1 cellular context compared by ENCODE assay signal in the genomic region with DNA sequence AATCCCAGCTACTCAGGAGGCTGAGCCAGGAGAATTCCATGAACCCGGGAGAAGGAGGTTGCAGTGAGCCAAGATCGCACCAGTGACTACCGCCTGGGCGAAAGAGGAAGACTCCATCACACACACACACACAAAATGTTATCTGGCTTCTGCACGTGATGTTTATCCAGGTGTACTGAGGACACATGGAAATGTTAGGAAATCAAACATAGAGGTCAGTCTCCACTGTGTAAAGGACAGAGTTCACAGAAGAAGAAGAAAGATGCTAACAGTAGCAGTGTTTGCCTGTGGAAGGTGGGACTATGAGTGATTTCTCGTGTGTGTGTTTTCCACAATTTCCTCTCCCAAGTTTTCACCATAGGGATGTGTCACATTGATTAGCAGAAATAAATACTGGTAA.
A peak's percentile ranks its signal among the peaks of the same experiment; 100 is the strongest.
TF ChIP-seq lines count a peak whose summit lies in the region.

No MANE protein-coding gene starts in this region.

TF ChIP-seq in HepG2, 621 proteins besides CTCF, POLR2A, EP300 and RAD21 (continued from another document and continues in another):
- TF ChIP-seq, protein P1, sequence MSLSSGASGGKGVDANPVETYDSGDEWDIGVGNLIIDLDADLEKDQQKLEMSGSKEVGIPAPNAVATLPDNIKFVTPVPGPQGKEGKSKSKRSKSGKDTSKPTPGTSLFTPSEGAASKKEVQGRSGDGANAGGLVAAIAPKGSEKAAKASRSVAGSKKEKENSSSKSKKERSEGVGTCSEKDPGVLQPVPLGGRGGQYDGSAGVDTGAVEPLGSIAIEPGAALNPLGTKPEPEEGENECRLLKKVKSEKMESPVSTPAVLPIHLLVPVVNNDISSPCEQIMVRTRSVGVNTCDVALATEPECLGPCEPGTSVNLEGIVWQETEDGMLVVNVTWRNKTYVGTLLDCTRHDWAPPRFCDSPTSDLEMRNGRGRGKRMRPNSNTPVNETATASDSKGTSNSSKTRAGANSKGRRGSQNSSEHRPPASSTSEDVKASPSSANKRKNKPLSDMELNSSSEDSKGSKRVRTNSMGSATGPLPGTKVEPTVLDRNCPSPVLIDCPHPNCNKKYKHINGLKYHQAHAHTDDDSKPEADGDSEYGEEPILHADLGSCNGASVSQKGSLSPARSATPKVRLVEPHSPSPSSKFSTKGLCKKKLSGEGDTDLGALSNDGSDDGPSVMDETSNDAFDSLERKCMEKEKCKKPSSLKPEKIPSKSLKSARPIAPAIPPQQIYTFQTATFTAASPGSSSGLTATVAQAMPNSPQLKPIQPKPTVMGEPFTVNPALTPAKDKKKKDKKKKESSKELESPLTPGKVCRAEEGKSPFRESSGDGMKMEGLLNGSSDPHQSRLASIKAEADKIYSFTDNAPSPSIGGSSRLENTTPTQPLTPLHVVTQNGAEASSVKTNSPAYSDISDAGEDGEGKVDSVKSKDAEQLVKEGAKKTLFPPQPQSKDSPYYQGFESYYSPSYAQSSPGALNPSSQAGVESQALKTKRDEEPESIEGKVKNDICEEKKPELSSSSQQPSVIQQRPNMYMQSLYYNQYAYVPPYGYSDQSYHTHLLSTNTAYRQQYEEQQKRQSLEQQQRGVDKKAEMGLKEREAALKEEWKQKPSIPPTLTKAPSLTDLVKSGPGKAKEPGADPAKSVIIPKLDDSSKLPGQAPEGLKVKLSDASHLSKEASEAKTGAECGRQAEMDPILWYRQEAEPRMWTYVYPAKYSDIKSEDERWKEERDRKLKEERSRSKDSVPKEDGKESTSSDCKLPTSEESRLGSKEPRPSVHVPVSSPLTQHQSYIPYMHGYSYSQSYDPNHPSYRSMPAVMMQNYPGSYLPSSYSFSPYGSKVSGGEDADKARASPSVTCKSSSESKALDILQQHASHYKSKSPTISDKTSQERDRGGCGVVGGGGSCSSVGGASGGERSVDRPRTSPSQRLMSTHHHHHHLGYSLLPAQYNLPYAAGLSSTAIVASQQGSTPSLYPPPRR (CRISPR knock-in tag; IDR thresholded peaks at IDR 0.05; ENCODE audit: borderline replicate concordance): peak; percentile 91
- TF ChIP-seq ETV5 (CRISPR knock-in tag; IDR thresholded peaks at IDR 0.05; ENCODE audit: borderline replicate concordance): peak; percentile 54; the same call in 1 of the 2 replicates
- TF ChIP-seq, protein P2, sequence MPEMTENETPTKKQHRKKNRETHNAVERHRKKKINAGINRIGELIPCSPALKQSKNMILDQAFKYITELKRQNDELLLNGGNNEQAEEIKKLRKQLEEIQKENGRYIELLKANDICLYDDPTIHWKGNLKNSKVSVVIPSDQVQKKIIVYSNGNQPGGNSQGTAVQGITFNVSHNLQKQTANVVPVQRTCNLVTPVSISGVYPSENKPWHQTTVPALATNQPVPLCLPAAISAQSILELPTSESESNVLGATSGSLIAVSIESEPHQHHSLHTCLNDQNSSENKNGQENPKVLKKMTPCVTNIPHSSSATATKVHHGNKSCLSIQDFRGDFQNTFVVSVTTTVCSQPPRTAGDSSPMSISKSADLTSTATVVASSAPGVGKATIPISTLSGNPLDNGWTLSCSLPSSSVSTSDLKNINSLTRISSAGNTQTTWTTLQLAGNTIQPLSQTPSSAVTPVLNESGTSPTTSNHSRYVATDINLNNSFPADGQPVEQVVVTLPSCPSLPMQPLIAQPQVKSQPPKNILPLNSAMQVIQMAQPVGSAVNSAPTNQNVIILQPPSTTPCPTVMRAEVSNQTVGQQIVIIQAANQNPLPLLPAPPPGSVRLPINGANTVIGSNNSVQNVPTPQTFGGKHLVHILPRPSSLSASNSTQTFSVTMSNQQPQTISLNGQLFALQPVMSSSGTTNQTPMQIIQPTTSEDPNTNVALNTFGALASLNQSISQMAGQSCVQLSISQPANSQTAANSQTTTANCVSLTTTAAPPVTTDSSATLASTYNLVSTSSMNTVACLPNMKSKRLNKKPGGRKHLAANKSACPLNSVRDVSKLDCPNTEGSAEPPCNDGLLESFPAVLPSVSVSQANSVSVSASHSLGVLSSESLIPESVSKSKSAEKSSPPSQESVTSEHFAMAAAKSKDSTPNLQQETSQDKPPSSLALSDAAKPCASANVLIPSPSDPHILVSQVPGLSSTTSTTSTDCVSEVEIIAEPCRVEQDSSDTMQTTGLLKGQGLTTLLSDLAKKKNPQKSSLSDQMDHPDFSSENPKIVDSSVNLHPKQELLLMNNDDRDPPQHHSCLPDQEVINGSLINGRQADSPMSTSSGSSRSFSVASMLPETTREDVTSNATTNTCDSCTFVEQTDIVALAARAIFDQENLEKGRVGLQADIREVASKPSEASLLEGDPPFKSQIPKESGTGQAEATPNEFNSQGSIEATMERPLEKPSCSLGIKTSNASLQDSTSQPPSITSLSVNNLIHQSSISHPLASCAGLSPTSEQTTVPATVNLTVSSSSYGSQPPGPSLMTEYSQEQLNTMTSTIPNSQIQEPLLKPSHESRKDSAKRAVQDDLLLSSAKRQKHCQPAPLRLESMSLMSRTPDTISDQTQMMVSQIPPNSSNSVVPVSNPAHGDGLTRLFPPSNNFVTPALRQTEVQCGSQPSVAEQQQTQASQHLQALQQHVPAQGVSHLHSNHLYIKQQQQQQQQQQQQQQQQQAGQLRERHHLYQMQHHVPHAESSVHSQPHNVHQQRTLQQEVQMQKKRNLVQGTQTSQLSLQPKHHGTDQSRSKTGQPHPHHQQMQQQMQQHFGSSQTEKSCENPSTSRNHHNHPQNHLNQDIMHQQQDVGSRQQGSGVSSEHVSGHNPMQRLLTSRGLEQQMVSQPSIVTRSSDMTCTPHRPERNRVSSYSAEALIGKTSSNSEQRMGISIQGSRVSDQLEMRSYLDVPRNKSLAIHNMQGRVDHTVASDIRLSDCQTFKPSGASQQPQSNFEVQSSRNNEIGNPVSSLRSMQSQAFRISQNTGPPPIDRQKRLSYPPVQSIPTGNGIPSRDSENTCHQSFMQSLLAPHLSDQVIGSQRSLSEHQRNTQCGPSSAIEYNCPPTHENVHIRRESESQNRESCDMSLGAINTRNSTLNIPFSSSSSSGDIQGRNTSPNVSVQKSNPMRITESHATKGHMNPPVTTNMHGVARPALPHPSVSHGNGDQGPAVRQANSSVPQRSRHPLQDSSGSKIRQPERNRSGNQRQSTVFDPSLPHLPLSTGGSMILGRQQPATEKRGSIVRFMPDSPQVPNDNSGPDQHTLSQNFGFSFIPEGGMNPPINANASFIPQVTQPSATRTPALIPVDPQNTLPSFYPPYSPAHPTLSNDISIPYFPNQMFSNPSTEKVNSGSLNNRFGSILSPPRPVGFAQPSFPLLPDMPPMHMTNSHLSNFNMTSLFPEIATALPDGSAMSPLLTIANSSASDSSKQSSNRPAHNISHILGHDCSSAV (CRISPR knock-in tag; IDR thresholded peaks at IDR 0.05; ENCODE audit: borderline replicate concordance): no peak
- TF ChIP-seq, protein P3, sequence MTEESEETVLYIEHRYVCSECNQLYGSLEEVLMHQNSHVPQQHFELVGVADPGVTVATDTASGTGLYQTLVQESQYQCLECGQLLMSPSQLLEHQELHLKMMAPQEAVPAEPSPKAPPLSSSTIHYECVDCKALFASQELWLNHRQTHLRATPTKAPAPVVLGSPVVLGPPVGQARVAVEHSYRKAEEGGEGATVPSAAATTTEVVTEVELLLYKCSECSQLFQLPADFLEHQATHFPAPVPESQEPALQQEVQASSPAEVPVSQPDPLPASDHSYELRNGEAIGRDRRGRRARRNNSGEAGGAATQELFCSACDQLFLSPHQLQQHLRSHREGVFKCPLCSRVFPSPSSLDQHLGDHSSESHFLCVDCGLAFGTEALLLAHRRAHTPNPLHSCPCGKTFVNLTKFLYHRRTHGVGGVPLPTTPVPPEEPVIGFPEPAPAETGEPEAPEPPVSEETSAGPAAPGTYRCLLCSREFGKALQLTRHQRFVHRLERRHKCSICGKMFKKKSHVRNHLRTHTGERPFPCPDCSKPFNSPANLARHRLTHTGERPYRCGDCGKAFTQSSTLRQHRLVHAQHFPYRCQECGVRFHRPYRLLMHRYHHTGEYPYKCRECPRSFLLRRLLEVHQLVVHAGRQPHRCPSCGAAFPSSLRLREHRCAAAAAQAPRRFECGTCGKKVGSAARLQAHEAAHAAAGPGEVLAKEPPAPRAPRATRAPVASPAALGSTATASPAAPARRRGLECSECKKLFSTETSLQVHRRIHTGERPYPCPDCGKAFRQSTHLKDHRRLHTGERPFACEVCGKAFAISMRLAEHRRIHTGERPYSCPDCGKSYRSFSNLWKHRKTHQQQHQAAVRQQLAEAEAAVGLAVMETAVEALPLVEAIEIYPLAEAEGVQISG (CRISPR knock-in tag; IDR thresholded peaks at IDR 0.05): peak; percentile 41; the same call in 1 of the 2 replicates
- TF ChIP-seq NR3C1 (CRISPR knock-in tag; IDR thresholded peaks at IDR 0.05): no peak
- TF ChIP-seq, protein P4, sequence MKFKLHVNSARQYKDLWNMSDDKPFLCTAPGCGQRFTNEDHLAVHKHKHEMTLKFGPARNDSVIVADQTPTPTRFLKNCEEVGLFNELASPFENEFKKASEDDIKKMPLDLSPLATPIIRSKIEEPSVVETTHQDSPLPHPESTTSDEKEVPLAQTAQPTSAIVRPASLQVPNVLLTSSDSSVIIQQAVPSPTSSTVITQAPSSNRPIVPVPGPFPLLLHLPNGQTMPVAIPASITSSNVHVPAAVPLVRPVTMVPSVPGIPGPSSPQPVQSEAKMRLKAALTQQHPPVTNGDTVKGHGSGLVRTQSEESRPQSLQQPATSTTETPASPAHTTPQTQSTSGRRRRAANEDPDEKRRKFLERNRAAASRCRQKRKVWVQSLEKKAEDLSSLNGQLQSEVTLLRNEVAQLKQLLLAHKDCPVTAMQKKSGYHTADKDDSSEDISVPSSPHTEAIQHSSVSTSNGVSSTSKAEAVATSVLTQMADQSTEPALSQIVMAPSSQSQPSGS (CRISPR knock-in tag; IDR thresholded peaks at IDR 0.05): peak; percentile 61; the same call in 1 of the 2 replicates
- no peak for TF ChIP-seq ZFP36 (IDR thresholded peaks at IDR 0.05; ENCODE audit: borderline replicate concordance, low read depth, low read length, partially characterized antibody)
- TF ChIP-seq ZSCAN25 (CRISPR knock-in tag; IDR thresholded peaks at IDR 0.05): no peak
- TF ChIP-seq, protein P5, sequence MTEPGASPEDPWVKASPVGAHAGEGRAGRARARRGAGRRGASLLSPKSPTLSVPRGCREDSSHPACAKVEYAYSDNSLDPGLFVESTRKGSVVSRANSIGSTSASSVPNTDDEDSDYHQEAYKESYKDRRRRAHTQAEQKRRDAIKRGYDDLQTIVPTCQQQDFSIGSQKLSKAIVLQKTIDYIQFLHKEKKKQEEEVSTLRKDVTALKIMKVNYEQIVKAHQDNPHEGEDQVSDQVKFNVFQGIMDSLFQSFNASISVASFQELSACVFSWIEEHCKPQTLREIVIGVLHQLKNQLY (CRISPR knock-in tag; IDR thresholded peaks at IDR 0.05): peak; percentile 88
- no peak for TF ChIP-seq EEA1 (CRISPR knock-in tag; IDR thresholded peaks at IDR 0.05; ENCODE audit: borderline replicate concordance)
- no peak for TF ChIP-seq ARNT (IDR thresholded peaks at IDR 0.05)
- TF ChIP-seq ZNF329 (CRISPR knock-in tag; IDR thresholded peaks at IDR 0.05; ENCODE audit: low read depth): 0 out of 2 replicates have a peak, but pooled peaks have one; percentile 58
- peak; percentile 94 for TF ChIP-seq RXRB (CRISPR knock-in tag; IDR thresholded peaks at IDR 0.05; ENCODE audit: borderline replicate concordance)
- TF ChIP-seq NFYC (CRISPR knock-in tag; IDR thresholded peaks at IDR 0.05): no peak
- TF ChIP-seq ZFAT (CRISPR knock-in tag; conservative IDR thresholded peaks at IDR 0.05): no peak
- TF ChIP-seq, protein P6, sequence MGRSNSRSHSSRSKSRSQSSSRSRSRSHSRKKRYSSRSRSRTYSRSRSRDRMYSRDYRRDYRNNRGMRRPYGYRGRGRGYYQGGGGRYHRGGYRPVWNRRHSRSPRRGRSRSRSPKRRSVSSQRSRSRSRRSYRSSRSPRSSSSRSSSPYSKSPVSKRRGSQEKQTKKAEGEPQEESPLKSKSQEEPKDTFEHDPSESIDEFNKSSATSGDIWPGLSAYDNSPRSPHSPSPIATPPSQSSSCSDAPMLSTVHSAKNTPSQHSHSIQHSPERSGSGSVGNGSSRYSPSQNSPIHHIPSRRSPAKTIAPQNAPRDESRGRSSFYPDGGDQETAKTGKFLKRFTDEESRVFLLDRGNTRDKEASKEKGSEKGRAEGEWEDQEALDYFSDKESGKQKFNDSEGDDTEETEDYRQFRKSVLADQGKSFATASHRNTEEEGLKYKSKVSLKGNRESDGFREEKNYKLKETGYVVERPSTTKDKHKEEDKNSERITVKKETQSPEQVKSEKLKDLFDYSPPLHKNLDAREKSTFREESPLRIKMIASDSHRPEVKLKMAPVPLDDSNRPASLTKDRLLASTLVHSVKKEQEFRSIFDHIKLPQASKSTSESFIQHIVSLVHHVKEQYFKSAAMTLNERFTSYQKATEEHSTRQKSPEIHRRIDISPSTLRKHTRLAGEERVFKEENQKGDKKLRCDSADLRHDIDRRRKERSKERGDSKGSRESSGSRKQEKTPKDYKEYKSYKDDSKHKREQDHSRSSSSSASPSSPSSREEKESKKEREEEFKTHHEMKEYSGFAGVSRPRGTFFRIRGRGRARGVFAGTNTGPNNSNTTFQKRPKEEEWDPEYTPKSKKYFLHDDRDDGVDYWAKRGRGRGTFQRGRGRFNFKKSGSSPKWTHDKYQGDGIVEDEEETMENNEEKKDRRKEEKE (IDR thresholded peaks at IDR 0.05): no peak
- TF ChIP-seq ZNF160 (CRISPR knock-in tag; IDR thresholded peaks at IDR 0.05): no peak
- TF ChIP-seq ZNF556 (CRISPR knock-in tag; IDR thresholded peaks at IDR 0.05; ENCODE audit: borderline replicate concordance): peak; percentile 89; the same call in 1 of the 2 replicates
- TF ChIP-seq, protein P7, sequence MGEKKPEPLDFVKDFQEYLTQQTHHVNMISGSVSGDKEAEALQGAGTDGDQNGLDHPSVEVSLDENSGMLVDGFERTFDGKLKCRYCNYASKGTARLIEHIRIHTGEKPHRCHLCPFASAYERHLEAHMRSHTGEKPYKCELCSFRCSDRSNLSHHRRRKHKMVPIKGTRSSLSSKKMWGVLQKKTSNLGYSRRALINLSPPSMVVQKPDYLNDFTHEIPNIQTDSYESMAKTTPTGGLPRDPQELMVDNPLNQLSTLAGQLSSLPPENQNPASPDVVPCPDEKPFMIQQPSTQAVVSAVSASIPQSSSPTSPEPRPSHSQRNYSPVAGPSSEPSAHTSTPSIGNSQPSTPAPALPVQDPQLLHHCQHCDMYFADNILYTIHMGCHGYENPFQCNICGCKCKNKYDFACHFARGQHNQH (CRISPR knock-in tag; IDR thresholded peaks at IDR 0.05): 0 out of 2 replicates have a peak, but pooled peaks have one; percentile 54
- TF ChIP-seq ZNF773 (CRISPR knock-in tag; IDR thresholded peaks at IDR 0.05; ENCODE audit: borderline replicate concordance): no peak
- TF ChIP-seq ZNF441 (CRISPR knock-in tag; IDR thresholded peaks at IDR 0.05; ENCODE audit: borderline replicate concordance): peak; percentile 74
- no peak for TF ChIP-seq ZBTB42 (CRISPR knock-in tag; IDR thresholded peaks at IDR 0.05)
- TF ChIP-seq MTF2 (CRISPR knock-in tag; IDR thresholded peaks at IDR 0.05; ENCODE audit: borderline replicate concordance): no peak
- TF ChIP-seq, protein P8, sequence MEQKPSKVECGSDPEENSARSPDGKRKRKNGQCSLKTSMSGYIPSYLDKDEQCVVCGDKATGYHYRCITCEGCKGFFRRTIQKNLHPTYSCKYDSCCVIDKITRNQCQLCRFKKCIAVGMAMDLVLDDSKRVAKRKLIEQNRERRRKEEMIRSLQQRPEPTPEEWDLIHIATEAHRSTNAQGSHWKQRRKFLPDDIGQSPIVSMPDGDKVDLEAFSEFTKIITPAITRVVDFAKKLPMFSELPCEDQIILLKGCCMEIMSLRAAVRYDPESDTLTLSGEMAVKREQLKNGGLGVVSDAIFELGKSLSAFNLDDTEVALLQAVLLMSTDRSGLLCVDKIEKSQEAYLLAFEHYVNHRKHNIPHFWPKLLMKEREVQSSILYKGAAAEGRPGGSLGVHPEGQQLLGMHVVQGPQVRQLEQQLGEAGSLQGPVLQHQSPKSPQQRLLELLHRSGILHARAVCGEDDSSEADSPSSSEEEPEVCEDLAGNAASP (CRISPR knock-in tag; IDR thresholded peaks at IDR 0.05; ENCODE audit: borderline replicate concordance): peak; percentile 97; the same call in 1 of the 2 replicates
